In the genomic region with DNA sequence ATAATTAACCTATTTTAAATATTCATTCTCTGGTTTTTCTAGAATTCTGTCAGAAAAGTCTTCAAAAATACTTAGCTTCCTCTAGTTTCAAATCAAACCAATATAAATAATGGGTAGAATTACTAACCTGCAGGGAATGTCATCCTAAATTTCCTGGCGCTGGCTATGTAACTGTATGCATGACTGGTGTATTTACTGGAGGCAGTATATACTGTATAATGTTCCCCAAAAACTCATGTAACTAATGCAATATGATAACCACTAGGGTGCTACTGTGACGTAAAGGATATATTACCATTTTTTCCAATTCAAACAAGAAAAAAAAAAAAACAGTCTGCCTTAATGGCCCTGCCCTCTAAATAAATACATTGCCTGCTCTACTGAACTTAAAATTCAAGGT, we compare ENCODE assay signal across 28 cellular contexts.
DNase-seq lines count a peak whose midpoint lies in the region; TF ChIP-seq lines count a peak whose summit lies in the region.
"Had no signal": no experiment of that assay in that cellular context is flagged by ENCODE, and none has a peak within 500 bp of the region (broad histone marks: within the 10 kb centered on the region; RNA-seq: fewer than 3 reads in every experiment).

No MANE protein-coding gene starts in this region.

- WGBS in prostate gland, result 94% methylated on average over 2 of the region's 2 CpGs

- H3K4me1 ChIP-seq in prostate gland (replicated peaks) (no peaks in the 10 kb centered on the region), MM.1S (ENCODE audit: low read length) (no peaks in the 10 kb centered on the region)
- H3K4me1 ChIP-seq: A549; BE2C; BLaER1; BLaER1 treated with 17β-estradiol and CSF1 and Interleukin-3, amounts not matched to agents 10 nM and 100 nM; Caco-2 had no signal

- no peak overlapping the region for H3K4me2 ChIP-seq in MM.1S (ENCODE audit: low read depth, low read length)
- H3K4me2 ChIP-seq: A549; BLaER1; BLaER1 treated with 17β-estradiol and CSF1 and Interleukin-3, amounts not matched to agents 10 nM and 100 nM had no signal

- intact Hi-C loops in prostate gland (cut with DNase I), result no loop called here

- H3K27me3 ChIP-seq in prostate gland (replicated peaks; ENCODE audit: insufficient read depth), result no peaks in the 10 kb centered on the region
- H3K27me3 ChIP-seq in MM.1S (replicated peaks; ENCODE audit: insufficient read depth, low read length), result no peaks in the 10 kb centered on the region
- H3K27me3 ChIP-seq: BE2C; BLaER1; BLaER1 treated with 17β-estradiol and CSF1 and Interleukin-3, amounts not matched to agents 10 nM and 100 nM had no signal

- no peak overlapping the region for H2AFZ ChIP-seq in MM.1S (ENCODE audit: low read length)

- H3K9me3 ChIP-seq in prostate gland (no peaks in the 10 kb centered on the region), MM.1S (replicated peaks; ENCODE audit: insufficient read depth, low read length) (no peaks in the 10 kb centered on the region)
- H3K9me3 ChIP-seq: A549; BE2C; BLaER1; BLaER1 treated with 17β-estradiol and CSF1 and Interleukin-3, amounts not matched to agents 10 nM and 100 nM; Caco-2 had no signal

- TF ChIP-seq POLR2A in prostate gland (IDR thresholded peaks at IDR 0.05), result no peak

- TF ChIP-seq RAD21 in Ishikawa (IDR thresholded peaks at IDR 0.05; ENCODE audit: low read depth), result no peak

- peak; percentile 82 for TF ChIP-seq EP300 in Ishikawa (IDR thresholded peaks at IDR 0.05; ENCODE audit: borderline replicate concordance)

- H3K9me2 ChIP-seq in MM.1S (replicated peaks; ENCODE audit: insufficient read depth, low read length), result no peaks in the 10 kb centered on the region

- no peaks in the 10 kb centered on the region for H3K79me2 ChIP-seq in MM.1S (ENCODE audit: low read length)

- H3K27ac ChIP-seq in C4-2B, result no peak overlapping the region
- no peak overlapping the region for H3K27ac ChIP-seq in prostate gland
- H3K27ac ChIP-seq in MM.1S (ENCODE audit: low read length), result no peak overlapping the region
- H3K27ac ChIP-seq: 22Rv1; A549; BLaER1; BLaER1 treated with 17β-estradiol and CSF1 and Interleukin-3, amounts not matched to agents 10 nM and 100 nM had no signal

- DNase-seq in prostate gland (ENCODE audit: low spot score) (no peak), MM.1S (no peak)
- DNase-seq: 8988T; ACHN; AML-193; BE2C; C1 segment of cervical spinal cord; Caco-2; Calu3; CD4-positive, alpha-beta memory T cell; CD4-positive, alpha-beta T cell; CD4-positive, CD25-positive, alpha-beta regulatory T cell; CD8-positive, alpha-beta memory T cell; CD8-positive, alpha-beta T cell; COR-L47; DMS 273 treated with DMSO at 0.1 percent for 48 hours; DMS153; DMS53; DMS79; DMS79 treated with DMSO at 0.1 percent for 48 hours; DND-41; EL had no signal

- TF ChIP-seq CTCF in C4-2B (conservative IDR thresholded peaks at IDR 0.05), result peak; percentile 3; the same call in 1 of the 2 replicates
- TF ChIP-seq CTCF in prostate gland (IDR thresholded peaks at IDR 0.05), result no peak
- no peak for TF ChIP-seq CTCF in MM.1S (IDR thresholded peaks at IDR 0.05; ENCODE audit: low read length)

- H3K36me3 ChIP-seq in prostate gland, result no peaks in the 10 kb centered on the region
- H3K36me3 ChIP-seq in MM.1S (replicated peaks; ENCODE audit: insufficient read depth, low read length), result no peaks in the 10 kb centered on the region
- H3K36me3 ChIP-seq: BE2C; BLaER1; BLaER1 treated with 17β-estradiol and CSF1 and Interleukin-3, amounts not matched to agents 10 nM and 100 nM had no signal

- no peaks in the 10 kb centered on the region for H4K20me1 ChIP-seq in MM.1S (ENCODE audit: insufficient read depth, low read length)
- H4K20me1 ChIP-seq: BLaER1; BLaER1 treated with 17β-estradiol and CSF1 and Interleukin-3, amounts not matched to agents 10 nM and 100 nM had no signal

- H3K4me3 ChIP-seq in prostate gland (no peak overlapping the region), MM.1S (ENCODE audit: low read length) (no peak overlapping the region)
- H3K4me3 ChIP-seq: A549; BLaER1; BLaER1 treated with 17β-estradiol and CSF1 and Interleukin-3, amounts not matched to agents 10 nM and 100 nM had no signal

- no peak overlapping the region for H3K9ac ChIP-seq in MM.1S (ENCODE audit: low read length)
- H3K9ac ChIP-seq: BLaER1; BLaER1 treated with 17β-estradiol and CSF1 and Interleukin-3, amounts not matched to agents 10 nM and 100 nM had no signal

- no peaks in the 10 kb centered on the region for H3F3A ChIP-seq in MM.1S (ENCODE audit: insufficient read depth, low read length)

TF ChIP-seq in Ishikawa, 13 proteins besides CTCF, POLR2A, EP300 and RAD21:
- TF ChIP-seq TAF1 (IDR thresholded peaks at IDR 0.05; ENCODE audit: low read depth) (no peak), TEAD4 (IDR thresholded peaks at IDR 0.05) (peak; percentile 50), FOXM1 (IDR thresholded peaks at IDR 0.05; ENCODE audit: borderline replicate concordance, low read depth) (peak; percentile 87), TCF12 (IDR thresholded peaks at IDR 0.05; ENCODE audit: low read depth) (peak; percentile 35; the same call in 1 of the 2 replicates), NFIC (IDR thresholded peaks at IDR 0.05) (peak; percentile 65)
